ENCODE assay signal across 12 cellular contexts in genomic region chr6:53282234-53282633, GRCh38.
DNase-seq lines count a peak whose midpoint lies in the region; ATAC-seq and TF ChIP-seq lines count a peak whose summit lies in the region.
"Had no signal": no experiment of that assay in that cellular context is flagged by ENCODE, and none has a peak within 500 bp of the region (broad histone marks: within the 10 kb centered on the region; RNA-seq: fewer than 3 reads in every experiment).

No MANE protein-coding gene starts in this region.

- no peak overlapping the region for H4K91ac ChIP-seq in mesenchymal stem cell (ENCODE audit: low read length)

- peak overlapping the region; percentile 58 for H3K9ac ChIP-seq in mesenchymal stem cell (ENCODE audit: low read length)

- H3K27me3 Mint-ChIP-seq in activated naive CD8-positive, alpha-beta T cell treated with anti-CD3 and anti-CD28 coated beads, Interleukin-2, amount 50 U/mL, for 24 hours, result no peaks in the 10 kb centered on the region
- H3K27me3 Mint-ChIP-seq in activated naive CD8-positive, alpha-beta T cell treated with anti-CD3 and anti-CD28 coated beads for 36 hours, result no peaks in the 10 kb centered on the region
- H3K27me3 Mint-ChIP-seq: activated naive CD4-positive, alpha-beta T cell treated with anti-CD3 and anti-CD28 coated beads, Interleukin-2, amount 50 U/mL, for 24 hours; T-cell had no signal

- H3K36me3 Mint-ChIP-seq in activated naive CD8-positive, alpha-beta T cell treated with anti-CD3 and anti-CD28 coated beads, Interleukin-2, amount 50 U/mL, for 24 hours (ENCODE audit: low read depth), result peaks cover 46% of the 10 kb centered on the region
- H3K36me3 Mint-ChIP-seq in activated naive CD8-positive, alpha-beta T cell treated with anti-CD3 and anti-CD28 coated beads for 36 hours, result peaks cover 49% of the 10 kb centered on the region

- no peak overlapping the region for H2BK12ac ChIP-seq in mesenchymal stem cell (ENCODE audit: low read length in 2 of 2)

- H3K4ac ChIP-seq in mesenchymal stem cell (ENCODE audit: low read depth in 1 of 2, low read length in 2 of 2), result peak overlapping the region in 1 of 2 experiments; percentile 17

- no peak for ATAC-seq in activated naive CD8-positive, alpha-beta T cell treated with anti-CD3 and anti-CD28 coated beads, Interleukin-2, amount 50 U/mL, for 24 hours
- ATAC-seq: T-cell had no signal

- CTCF ChIA-PET in GM10248 (lab: Yijun Ruan, JAX), result no interaction called here

- H3K79me1 ChIP-seq in mesenchymal stem cell (replicated peaks; ENCODE audit: low read length, poor library complexity, severe bottlenecking), result peaks cover 33% of the 10 kb centered on the region

- intact Hi-C loops in tibial artery (cut with DNase I; ENCODE audit: low total_unique reads), result no loop called here

- H3K4me3 Mint-ChIP-seq in activated naive CD8-positive, alpha-beta T cell treated with anti-CD3 and anti-CD28 coated beads, Interleukin-2, amount 50 U/mL, for 24 hours, result no peak overlapping the region
- H3K4me3 Mint-ChIP-seq in activated naive CD8-positive, alpha-beta T cell treated with anti-CD3 and anti-CD28 coated beads for 36 hours, result no peak overlapping the region
- H3K4me3 Mint-ChIP-seq: activated naive CD4-positive, alpha-beta T cell treated with anti-CD3 and anti-CD28 coated beads, Interleukin-2, amount 50 U/mL, for 24 hours had no signal

- no peak overlapping the region for H3K14ac ChIP-seq in mesenchymal stem cell (ENCODE audit: low read length in 2 of 2)

- H3K36me3 ChIP-seq in mesenchymal stem cell (ENCODE audit: control insufficient read depth in 1 of 2, insufficient read depth in 2 of 2, low read depth in 1 of 2, low read length in 2 of 2) (peaks cover 11 to 36% of the 10 kb centered on the region in 2 experiments), tibial artery (no peaks in the 10 kb centered on the region)

- no peak overlapping the region for H4K8ac ChIP-seq in mesenchymal stem cell (ENCODE audit: low read length)

- H3K4me2 ChIP-seq in mesenchymal stem cell (ENCODE audit: low read length, poor library complexity, severe bottlenecking), result no peak overlapping the region

- H3K4me3 ChIP-seq in mesenchymal stem cell (ENCODE audit: insufficient read depth in 1 of 2, low read depth in 1 of 2, low read length in 2 of 2) (no peak overlapping the region), tibial artery (no peak overlapping the region)

- H3K27me3 ChIP-seq in mesenchymal stem cell (ENCODE audit: control insufficient read depth in 1 of 2, insufficient read depth in 1 of 2, low read length in 2 of 2) (no peaks in the 10 kb centered on the region), tibial artery (no peaks in the 10 kb centered on the region)

- TF ChIP-seq CTCF in tibial artery (IDR thresholded peaks at IDR 0.05) (no peak), GM10248 (IDR thresholded peaks at IDR 0.05; ENCODE audit: control extremely low read depth, extremely low read depth, low read depth, missing control alignments) (no peak)

- H3K9me3 ChIP-seq in mesenchymal stem cell (ENCODE audit: control insufficient read depth, low read length) (no peaks in the 10 kb centered on the region), tibial artery (no peaks in the 10 kb centered on the region)

- H2BK15ac ChIP-seq in mesenchymal stem cell (ENCODE audit: low read depth, poor library complexity, severe bottlenecking), result peak overlapping the region; percentile 75

- peak overlapping the region; percentile 20 for H2AK5ac ChIP-seq in mesenchymal stem cell (ENCODE audit: low read length, severe bottlenecking)

- WGBS in mesenchymal stem cell, result 77% methylated on average over 1 of the region's 2 CpGs

- H3K4me1 ChIP-seq in mesenchymal stem cell (ENCODE audit: control insufficient read depth, insufficient read depth, low read depth, low read length) (peaks cover 11% of the 10 kb centered on the region), tibial artery (peaks cover 0 to 37% (median 20%) of the 10 kb centered on the region in 4 donors)

- H3K18ac ChIP-seq in mesenchymal stem cell (ENCODE audit: low read depth in 1 of 2, low read length in 2 of 2), result no peak overlapping the region

- POLR2A ChIA-PET in GM10248 (lab: Yijun Ruan, JAX), result no interaction called here

- peak overlapping the region in 1 of 2 experiments; percentile 59 for H3K23ac ChIP-seq in mesenchymal stem cell (ENCODE audit: low read length in 2 of 2)

- no peak overlapping the region for H2BK5ac ChIP-seq in mesenchymal stem cell (ENCODE audit: low read depth, low read length, poor library complexity, severe bottlenecking)

- no peak overlapping the region for H2AFZ ChIP-seq in mesenchymal stem cell (ENCODE audit: low read depth, low read length)

- peaks cover 52% of the 10 kb centered on the region for H3K4me1 Mint-ChIP-seq in activated naive CD8-positive, alpha-beta T cell treated with anti-CD3 and anti-CD28 coated beads, Interleukin-2, amount 50 U/mL, for 24 hours
- peaks cover 19% of the 10 kb centered on the region for H3K4me1 Mint-ChIP-seq in activated naive CD8-positive, alpha-beta T cell treated with anti-CD3 and anti-CD28 coated beads for 36 hours

- H3K27ac ChIP-seq in angular gyrus (ENCODE audit: low read depth, low read length) (peak overlapping the region; percentile 53), mesenchymal stem cell (ENCODE audit: low read length, poor library complexity, severe bottlenecking) (peak overlapping the region; percentile 50), tibial artery (peak overlapping the region; percentile 62 to 78)

- H3K27ac Mint-ChIP-seq in activated naive CD8-positive, alpha-beta T cell treated with anti-CD3 and anti-CD28 coated beads, Interleukin-2, amount 50 U/mL, for 24 hours, result peak overlapping the region; percentile 8
- no peak overlapping the region for H3K27ac Mint-ChIP-seq in activated naive CD8-positive, alpha-beta T cell treated with anti-CD3 and anti-CD28 coated beads for 36 hours
- H3K27ac Mint-ChIP-seq: activated naive CD4-positive, alpha-beta T cell treated with anti-CD3 and anti-CD28 coated beads, Interleukin-2, amount 50 U/mL, for 24 hours had no signal

- no peaks in the 10 kb centered on the region for H3K9me3 Mint-ChIP-seq in activated naive CD8-positive, alpha-beta T cell treated with anti-CD3 and anti-CD28 coated beads, Interleukin-2, amount 50 U/mL, for 24 hours
- H3K9me3 Mint-ChIP-seq in activated naive CD8-positive, alpha-beta T cell treated with anti-CD3 and anti-CD28 coated beads for 36 hours, result no peaks in the 10 kb centered on the region
- H3K9me3 Mint-ChIP-seq: activated naive CD4-positive, alpha-beta T cell treated with anti-CD3 and anti-CD28 coated beads, Interleukin-2, amount 50 U/mL, for 24 hours; T-cell had no signal

- no peak for DNase-seq in activated naive CD8-positive, alpha-beta T cell treated with anti-CD3 and anti-CD28 coated beads, Interleukin-2, amount 50 U/mL, for 24 hours
- no peak for DNase-seq in activated naive CD8-positive, alpha-beta T cell treated with anti-CD3 and anti-CD28 coated beads for 36 hours
- DNase-seq in mesenchymal stem cell (peak; percentile 32), tibial artery (no peak), GM10248 (ENCODE audit: extremely low spot score) (no peak), NCI-H1092 treated with DMSO at 0.1 percent for 48 hours (lab: John Stamatoyannopoulos, UW) (no peak)
- DNase-seq in activated T-cell treated with anti-CD3 and anti-CD28 coated beads, Interleukin-2, amount 50 U/mL, for 48 hours, result no peak
- DNase-seq: activated CD4-positive, alpha-beta T cell treated with anti-CD3 and anti-CD28 coated beads, Interleukin-2, amount 50 U/mL, for 4 hours; effector CD4-positive, alpha-beta T cell; T-cell had no signal

- no peak overlapping the region for H2BK120ac ChIP-seq in mesenchymal stem cell (ENCODE audit: low read depth, low read length)
